In genomic region chr1:2194319-2194897, GRCh38 we compare ENCODE assay signal across 8 cellular contexts. TPM values are rescaled to one million over a fixed set of nuclear protein-coding genes. Genes with fewer than 3 reads are reported as not detected.
A peak's percentile ranks its signal among the peaks of the same experiment; 100 is the strongest.
DNase-seq lines count a peak whose midpoint lies in the region; ATAC-seq, FAIRE-seq and TF ChIP-seq lines count a peak whose summit lies in the region.

FAAP20 (minus strand) TSS chr1:2194772; CDS start chr1:2194749, 23 bp downstream.

- FAIRE-seq in pancreas (lab: Jason Lieb, UNC): no peak

- ATAC-seq in GM18907 (IDR thresholded peaks at IDR 0.05; ENCODE audit: unreplicated experiment) (peak; percentile 39), HG03095 (IDR thresholded peaks at IDR 0.05; ENCODE audit: unreplicated experiment) (peak; percentile 35), Right ventricle myocardium inferior (peak; percentile 65), pancreas (peak; percentile 50 to 60 (median 60))

- no peaks in the 10 kb centered on the region for H3K36me3 Mint-ChIP-seq in activated naive CD8-positive, alpha-beta T cell

- peak within 1 kb of the TSS; percentile 81 for H3K27ac Mint-ChIP-seq in activated naive CD8-positive, alpha-beta T cell

- H3K36me3 ChIP-seq in pancreas: no peaks in the 10 kb centered on the region
- H3K36me3 ChIP-seq in uterus: no peaks in the 10 kb centered on the region

- no peaks in the 10 kb centered on the region for H3K9me3 Mint-ChIP-seq in activated naive CD8-positive, alpha-beta T cell (ENCODE audit: low read depth)

- DNase-seq in C1 segment of cervical spinal cord (lab: John Stamatoyannopoulos, UW) (peak in 12 of 14 donors; percentile 64 to 93 (median 84)), OCI-M1 (lab: John Stamatoyannopoulos, UW) (peak; percentile 74), Right ventricle myocardium inferior (ENCODE audit: missing footprints) (no peak), pancreas (peak in 2 of 6 donors; percentile 57 to 83), uterus (no peak)

- H3K4me3 ChIP-seq in pancreas (peak within 1 kb of the TSS; percentile 43 to 67 (median 52)), uterus (peak within 1 kb of the TSS; percentile 67 to 69)

- no peaks in the 10 kb centered on the region for H3K27me3 ChIP-seq in pancreas
- no peaks in the 10 kb centered on the region for H3K27me3 ChIP-seq in uterus

- no peaks in the 10 kb centered on the region for H3K27me3 Mint-ChIP-seq in activated naive CD8-positive, alpha-beta T cell

- H3K27ac ChIP-seq in pancreas: peak within 1 kb of the TSS; percentile 69 to 89 (median 77)
- H3K27ac ChIP-seq in uterus: peak within 1 kb of the TSS; percentile 94 to 96

- peak within 1 kb of the TSS; percentile 84 for H3K4me3 Mint-ChIP-seq in activated naive CD8-positive, alpha-beta T cell

- WGBS in pancreas, 2 donors: 1% methylated on average over 63 of the region's 63 CpGs; no CpG with 5 or more reads in 1 of the 2 donors

- H3K4me1 ChIP-seq in pancreas (peaks cover 8 to 43% (median 13%) of the 10 kb centered on the region in 3 donors), uterus (peaks cover 0 to 26% of the 10 kb centered on the region in 2 donors)

- peaks cover 14% of the 10 kb centered on the region for H3K4me1 Mint-ChIP-seq in activated naive CD8-positive, alpha-beta T cell (ENCODE audit: low read depth)

- H3K9me3 ChIP-seq in pancreas (no peaks in the 10 kb centered on the region), uterus (no peaks in the 10 kb centered on the region)

- peak in 1 of 2 donors; percentile 65 for TF ChIP-seq POLR2A in uterus (IDR thresholded peaks at IDR 0.05)

- intact Hi-C loops in Right ventricle myocardium inferior (cut with DNase I): loop anchor here (2.0 to 10.0 kb wide), 4 partner anchors 36 to 1178 kb away; no protein-coding TSS in a partner anchor
- intact Hi-C loops in pancreas (cut with DNase I): loop anchor here in 2 of 3 donors (10.0 kb wide), 2 partner anchors 180 to 420 kb away; no protein-coding TSS in a partner anchor
- intact Hi-C loops in uterus (cut with DNase I; ENCODE audit: low total_unique reads): loop anchor here (2.0 kb wide), 1 partner anchor 186 kb away; no protein-coding TSS in a partner anchor

- TF ChIP-seq CTCF in pancreas (IDR thresholded peaks at IDR 0.05) (no peak), uterus (IDR thresholded peaks at IDR 0.05) (no peak)

RNA-seq across cellular contexts. Expression of gene FAAP20, which starts in this region (rescaled TPM):
- total RNA-seq in Right ventricle myocardium inferior (43.9 TPM), pancreas (10 to 100 TPM; 17.2 to 35.9 (median 22.3) TPM), uterus (10 to 100 TPM in 2 of 4 donors, 1 to 10 TPM in 2; 1.5 to 68.5 (median 15.4) TPM)
- polyA plus RNA-seq in pancreas: 10 to 100 TPM; 56.1 to 75.6 TPM

Comparison
In these comparisons a context has a peak if more than half of its experiments do, and no peak if none do; other contexts are left out.
1. DNase-seq: peak in C1 segment of cervical spinal cord (12 of 14) and OCI-M1 (single experiment); none in Right ventricle myocardium inferior (single experiment) and uterus (0 of 2).
2. Peak in every context shown above with its lines, with median percentiles within 50 percentile points of each other: ATAC-seq.